12 cellular contexts compared by ENCODE assay signal in genomic region chr2:10380048-10380926, GRCh38.
A peak's percentile ranks its signal among the peaks of the same experiment; 100 is the strongest.
DNase-seq lines count a peak whose midpoint lies in the region; FAIRE-seq and TF ChIP-seq lines count a peak whose summit lies in the region.
"Had no signal": no experiment of that assay in that cellular context is flagged by ENCODE, and none has a peak within 500 bp of the region (broad histone marks: within the 10 kb centered on the region; RNA-seq: fewer than 3 reads in every experiment).

No MANE protein-coding gene starts in this region.

- no peaks in the 10 kb centered on the region for H3K9me3 ChIP-seq in left ventricle myocardium inferior (replicated peaks)
- H3K9me3 ChIP-seq in Peyer's patch, result no peaks in the 10 kb centered on the region
- no peaks in the 10 kb centered on the region for H3K9me3 ChIP-seq in transverse colon
- H3K9me3 ChIP-seq in BE2C, result no peaks in the 10 kb centered on the region
- H3K9me3 ChIP-seq: HAP-1 had no signal

- H3K27me3 ChIP-seq in left ventricle myocardium inferior (ENCODE audit: low read depth) (no peaks in the 10 kb centered on the region), Peyer's patch (no peaks in the 10 kb centered on the region), transverse colon (no peaks in the 10 kb centered on the region), BE2C (no peaks in the 10 kb centered on the region), brain microvascular endothelial cell (replicated peaks) (no peaks in the 10 kb centered on the region)

- in situ Hi-C loops in transverse colon (cut with MboI; ENCODE audit: low pct_ligation_motif_present in 1 of 4, low pct_unique_long_range_greater_than_20kb in 1 of 4, low sequenced_read_pairs in 3 of 4) (no loop called here), brain microvascular endothelial cell (cut with HindIII; ENCODE audit: low pct_ligation_motif_present, low sequenced_read_pairs) (no loop called here)

- H3K4me3 ChIP-seq in left ventricle myocardium inferior (no peak overlapping the region), Peyer's patch (no peak overlapping the region), fibroblast of villous mesenchyme (ENCODE audit: low read depth, low read length) (no peak overlapping the region), transverse colon (no peak overlapping the region), BE2C (ENCODE audit: low read depth, low read length) (no peak overlapping the region), brain microvascular endothelial cell (ENCODE audit: low read depth, low read length) (no peak overlapping the region)
- H3K4me3 ChIP-seq: HAP-1 had no signal

- WGBS in transverse colon (ENCODE audit: low coverage in 1 of 2), 2 donors, result 47 to 64% methylated on average over 4 to 9 of the region's 9 CpGs

- TF ChIP-seq CTCF in left ventricle myocardium inferior (IDR thresholded peaks at IDR 0.05; ENCODE audit: borderline replicate concordance) (no peak), Peyer's patch (IDR thresholded peaks at IDR 0.05) (no peak), fibroblast of villous mesenchyme (IDR thresholded peaks at IDR 0.05; ENCODE audit: insufficient read depth, low read depth, low read length) (no peak), transverse colon (IDR thresholded peaks at IDR 0.05) (no peak), BE2C (IDR thresholded peaks at IDR 0.05; ENCODE audit: low read depth, low read length) (no peak), brain microvascular endothelial cell (IDR thresholded peaks at IDR 0.05; ENCODE audit: low read depth, low read length, missing control alignments) (no peak)

- H3K27ac ChIP-seq in left ventricle myocardium inferior (replicated peaks) (peak overlapping the region; percentile 69), Peyer's patch (peak overlapping the region in 2 of 4 donors; percentile 18 to 73), transverse colon (no peak overlapping the region), brain microvascular endothelial cell (no peak overlapping the region)

- peaks cover 56% of the 10 kb centered on the region for H3K4me1 ChIP-seq in left ventricle myocardium inferior
- H3K4me1 ChIP-seq in Peyer's patch, result peaks cover 0 to 59% (median 39%) of the 10 kb centered on the region in 4 donors
- peaks cover 15 to 42% (median 32%) of the 10 kb centered on the region in 4 donors for H3K4me1 ChIP-seq in transverse colon
- H3K4me1 ChIP-seq in BE2C, result peaks cover 25% of the 10 kb centered on the region

- intact Hi-C loops in left ventricle myocardium inferior (cut with micrococcal nuclease), result no loop called here
- intact Hi-C loops in cardiac septum (cut with DNase I), result no loop called here
- intact Hi-C loops in transverse colon (cut with DNase I; ENCODE audit: low total_unique reads), result no loop called here

- DNase-seq in left ventricle myocardium inferior, result no peak
- DNase-seq in cardiac septum (ENCODE audit: low spot score), result no peak
- DNase-seq in Peyer's patch, result peak in 2 of 3 donors; percentile 61 to 63
- DNase-seq in fibroblast of villous mesenchyme (ENCODE audit: low read depth), result peak; percentile 53
- no peak for DNase-seq in transverse colon
- no peak for DNase-seq in BE2C
- DNase-seq in HTR-8/SVneo (ENCODE audit: insufficient read length, low spot score), result no peak
- DNase-seq in brain microvascular endothelial cell, result no peak
- DNase-seq: C1 segment of cervical spinal cord, kidney glomerular epithelial cell, NCI-H82 had no signal

- H3K36me3 ChIP-seq in left ventricle myocardium inferior (no peaks in the 10 kb centered on the region), Peyer's patch (no peaks in the 10 kb centered on the region), transverse colon (no peaks in the 10 kb centered on the region), BE2C (no peaks in the 10 kb centered on the region), brain microvascular endothelial cell (replicated peaks) (no peaks in the 10 kb centered on the region)
- H3K36me3 ChIP-seq: HAP-1 had no signal

- TF ChIP-seq POLR2A in Peyer's patch (IDR thresholded peaks at IDR 0.05) (no peak), transverse colon (IDR thresholded peaks at IDR 0.05) (no peak)

- no peak for FAIRE-seq in HTR-8/SVneo (lab: Jason Lieb, UNC)

- no peak for TF ChIP-seq EP300 in transverse colon (IDR thresholded peaks at IDR 0.05; ENCODE audit: low read depth)

Comparison
In these comparisons a context has a peak if more than half of its experiments do, and no peak if none do; other contexts are left out.
1. DNase-seq: peak in Peyer's patch (2 of 3) and fibroblast of villous mesenchyme (single experiment); none in left ventricle myocardium inferior (single experiment), cardiac septum (single experiment), transverse colon (single experiment), BE2C (single experiment), HTR-8/SVneo (single experiment) and brain microvascular endothelial cell (single experiment).